8 cellular contexts compared by ENCODE assay signal in genomic region chr17:50719924-50720805, GRCh38. TPM values are rescaled to one million over a fixed set of nuclear protein-coding genes. Genes with fewer than 3 reads are reported as not detected.
DNase-seq lines count a peak whose midpoint lies in the region; ATAC-seq and TF ChIP-seq lines count a peak whose summit lies in the region.

No MANE protein-coding gene starts in this region.

- peak overlapping the region; percentile 96 to 98 (median 97) for H3K4me3 Mint-ChIP-seq in T-cell

- H3K4me1 ChIP-seq in skeletal muscle satellite cell (ENCODE audit: control insufficient read depth, insufficient read depth, low read length): peaks cover 32% of the 10 kb centered on the region

- H3K27ac Mint-ChIP-seq in T-cell: peak overlapping the region; percentile 93 to 98

- H3K9ac ChIP-seq in skeletal muscle satellite cell (ENCODE audit: low read depth, low read length): peak overlapping the region; percentile 92

- POLR2A ChIA-PET in T-cell (lab: Charles Lee): interaction anchor here in 1 of 2 donors (0.6 kb wide), 2 partner anchors 28 to 34 kb away, joined by 3 to 5 read pairs; no protein-coding TSS in a partner anchor

- H3K36me3 Mint-ChIP-seq in T-cell: peaks cover 8% of the 10 kb centered on the region

- DNase-seq in NOMO-1 treated with DMSO at 0.1 percent for 48 hours (lab: John Stamatoyannopoulos, UW; ENCODE audit: unreplicated experiment) (peak; percentile 30), NOMO-1 (lab: John Stamatoyannopoulos, UW; ENCODE audit: unreplicated experiment in 2 of 2) (no peak), T-cell (peak in 1 of 34 experiments; percentile 17), fibroblast of villous mesenchyme (ENCODE audit: low read depth) (no peak), posterior cingulate gyrus (no peak)

- intact Hi-C loops in posterior cingulate gyrus (cut with DNase I): loop anchor here (1.0 kb wide), 1 partner anchor 13 kb away; the partner anchor contains the start of gene ANKRD40

- H3K4me1 Mint-ChIP-seq in T-cell: peaks cover 41 to 51% (median 43%) of the 10 kb centered on the region in 3 donors

- CTCF ChIA-PET in T-cell (lab: Charles Lee): interaction anchor here in 1 of 2 donors (0.6 to 1.1 kb wide), 2 partner anchors 12 to 60 kb away, joined by 3 read pairs; no protein-coding TSS in a partner anchor

- H3K27me3 ChIP-seq in skeletal muscle satellite cell (ENCODE audit: control insufficient read depth, insufficient read depth, low read length): no peaks in the 10 kb centered on the region

- no peak for TF ChIP-seq CTCF in fibroblast of villous mesenchyme (IDR thresholded peaks at IDR 0.05; ENCODE audit: insufficient read depth, low read depth, low read length)

- peak overlapping the region; percentile 96 for H3K4me2 ChIP-seq in skeletal muscle satellite cell (ENCODE audit: low read length)

- no peaks in the 10 kb centered on the region for H3K36me3 ChIP-seq in skeletal muscle satellite cell (ENCODE audit: insufficient read depth, low read length)

- ATAC-seq in T-cell (replicated peaks in 1 of 4) (no peak), HG03432 (IDR thresholded peaks at IDR 0.05; ENCODE audit: unreplicated experiment) (no peak), HG02610 (IDR thresholded peaks at IDR 0.05; ENCODE audit: unreplicated experiment) (no peak)

- H3K4me3 ChIP-seq in fibroblast of villous mesenchyme (ENCODE audit: low read depth, low read length) (peak overlapping the region; percentile 87), skeletal muscle satellite cell (ENCODE audit: low read length) (peak overlapping the region; percentile 81)

- no peaks in the 10 kb centered on the region for H3K27me3 Mint-ChIP-seq in T-cell

- no peaks in the 10 kb centered on the region for H3K9me3 ChIP-seq in skeletal muscle satellite cell (replicated peaks; ENCODE audit: low read length)

- H3K9me3 Mint-ChIP-seq in T-cell: no peaks in the 10 kb centered on the region

RNA-seq across cellular contexts. Expression of gene LUC7L3, which starts 0.8 kb away (rescaled TPM):
- total RNA-seq in T-cell (100 to 1,000 TPM; 126 to 273 (median 232) TPM), fibroblast of villous mesenchyme (26.7 and 31.5 TPM in 2 replicates)
- total RNA-seq in skeletal muscle satellite cell (2012; rRNA removed): 18.8 and 21.5 TPM in 2 replicates

RNA-seq across cellular contexts. Expression of gene ANKRD40, which starts 12.5 kb away (rescaled TPM):
- total RNA-seq in T-cell (10 to 100 TPM; 30.3 to 37.6 (median 34.5) TPM), fibroblast of villous mesenchyme (47.0 and 59.6 TPM in 2 replicates)
- total RNA-seq in skeletal muscle satellite cell (2012; rRNA removed): 30.2 and 31.7 TPM in 2 replicates

RNA-seq across cellular contexts. Expression of gene ANKRD40CL, which starts 47.2 kb away (rescaled TPM):
- total RNA-seq in T-cell (not detected), fibroblast of villous mesenchyme (not detected in 2 replicates)
- total RNA-seq in skeletal muscle satellite cell (2012; rRNA removed): not detected in 2 replicates
